8 cellular contexts compared by ENCODE assay signal in the genomic region with DNA sequence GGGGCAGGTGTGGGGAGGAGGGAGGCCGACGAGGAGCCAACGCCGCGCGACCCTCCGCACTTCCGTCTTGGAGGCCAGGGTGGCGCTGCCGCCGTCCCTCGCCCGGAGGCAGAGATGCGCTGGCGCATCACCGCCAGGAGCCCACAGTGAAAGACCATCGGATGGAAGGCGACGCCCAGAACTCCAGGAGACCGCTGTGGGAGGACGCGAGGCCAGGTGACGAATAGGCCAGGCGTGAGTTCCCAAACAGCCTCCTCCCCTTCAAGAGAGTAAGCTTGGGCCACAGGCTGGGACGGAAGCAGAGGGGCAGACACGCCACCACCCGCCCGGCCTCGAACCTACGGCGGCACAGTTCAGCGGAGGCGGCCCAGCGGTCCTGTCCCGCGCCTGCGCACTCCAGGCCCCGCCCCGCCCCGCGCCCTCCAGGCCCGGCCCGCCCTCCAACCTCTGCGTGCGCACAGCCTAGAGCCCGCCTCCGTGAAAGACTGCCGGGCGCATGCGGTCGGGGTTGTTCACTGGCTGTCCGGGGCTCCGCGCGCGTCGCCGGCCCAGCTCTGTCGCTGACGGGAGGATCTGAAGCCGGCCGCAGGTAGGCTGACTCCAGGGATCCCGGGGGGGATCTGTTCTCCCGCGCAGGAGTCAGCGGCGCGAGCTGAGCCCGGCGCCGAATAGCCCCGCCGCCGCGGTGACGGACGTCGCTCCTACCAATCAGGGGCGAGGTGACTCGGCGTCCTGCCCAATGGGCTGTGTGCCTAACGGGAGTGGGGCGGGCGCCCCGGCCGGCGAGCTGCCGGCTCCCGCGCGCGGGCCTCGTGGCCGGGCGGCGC. TPM values are rescaled to one million over a fixed set of nuclear protein-coding genes. Genes with fewer than 3 reads are reported as not detected.
DNase-seq lines count a peak whose midpoint lies in the region; ATAC-seq, FAIRE-seq and TF ChIP-seq lines count a peak whose summit lies in the region.

A gene with protein sequence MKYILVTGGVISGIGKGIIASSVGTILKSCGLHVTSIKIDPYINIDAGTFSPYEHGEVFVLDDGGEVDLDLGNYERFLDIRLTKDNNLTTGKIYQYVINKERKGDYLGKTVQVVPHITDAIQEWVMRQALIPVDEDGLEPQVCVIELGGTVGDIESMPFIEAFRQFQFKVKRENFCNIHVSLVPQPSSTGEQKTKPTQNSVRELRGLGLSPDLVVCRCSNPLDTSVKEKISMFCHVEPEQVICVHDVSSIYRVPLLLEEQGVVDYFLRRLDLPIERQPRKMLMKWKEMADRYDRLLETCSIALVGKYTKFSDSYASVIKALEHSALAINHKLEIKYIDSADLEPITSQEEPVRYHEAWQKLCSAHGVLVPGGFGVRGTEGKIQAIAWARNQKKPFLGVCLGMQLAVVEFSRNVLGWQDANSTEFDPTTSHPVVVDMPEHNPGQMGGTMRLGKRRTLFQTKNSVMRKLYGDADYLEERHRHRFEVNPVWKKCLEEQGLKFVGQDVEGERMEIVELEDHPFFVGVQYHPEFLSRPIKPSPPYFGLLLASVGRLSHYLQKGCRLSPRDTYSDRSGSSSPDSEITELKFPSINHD (plus strand): TSS at position 456 of the 827 bp plus-strand sequence. CDS start 3,595 bp downstream, outside the sequence.

- peak within 1 kb of the TSS; percentile 98 for H2AFZ ChIP-seq in parathyroid adenoma

- DNase-seq in GM12891 (ENCODE audit: insufficient read length, low spot score) (peak; percentile 96), NCI-H1417 treated with DMSO at 0.1 percent for 48 hours (lab: John Stamatoyannopoulos, UW) (peak; percentile 61), SW 1271 (lab: John Stamatoyannopoulos, UW) (peak; percentile 66 to 82), Right ventricle myocardium superior (peak; percentile 97), tibial nerve (ENCODE audit: low spot score in 2 of 2) (peak; percentile 92 to 93)
- peak; percentile 94 for DNase-seq in activated naive CD8-positive, alpha-beta T cell treated with anti-CD3 and anti-CD28 coated beads, Interleukin-2, amount 50 U/mL, for 16 hours (ENCODE audit: low read depth, low spot score)

- peak within 1 kb of the TSS; percentile 77 for H3K4me2 ChIP-seq in parathyroid adenoma (ENCODE audit: low read length)

- ATAC-seq in HG02798 (IDR thresholded peaks at IDR 0.05; ENCODE audit: poor library complexity, unreplicated experiment), result peak; percentile 94
- ATAC-seq in Right ventricle myocardium superior (ENCODE audit: poor library complexity), result peak; percentile 97

- peaks cover 6% of the 10 kb centered on the region for H3K4me1 ChIP-seq in parathyroid adenoma
- H3K4me1 ChIP-seq in tibial nerve, result peaks cover 0 to 50% (median 15%) of the 10 kb centered on the region in 4 donors

- H3K9ac ChIP-seq in parathyroid adenoma, result no peak within 1 kb of the TSS

- peak; percentile 61; the same call in 1 of the 2 replicates for TF ChIP-seq POLR2A in GM12891 (IDR thresholded peaks at IDR 0.05; ENCODE audit: low read depth, low read length)
- peak; percentile 59 to 68 for TF ChIP-seq POLR2A in tibial nerve (IDR thresholded peaks at IDR 0.05)

- FAIRE-seq in GM12891 (lab: Jason Lieb, UNC), result peak; percentile 93

- TF ChIP-seq EP300 in tibial nerve (IDR thresholded peaks at IDR 0.05), result peak in 1 of 2 donors; percentile 84

- intact Hi-C loops in Right ventricle myocardium superior (cut with DNase I), result no loop called here

- H3K27me3 ChIP-seq in parathyroid adenoma (ENCODE audit: control insufficient read depth, insufficient read depth, low read length) (no peaks in the 10 kb centered on the region), tibial nerve (no peaks in the 10 kb centered on the region)

- H3K9me3 ChIP-seq in parathyroid adenoma (ENCODE audit: control insufficient read depth, low read length), result no peaks in the 10 kb centered on the region
- no peaks in the 10 kb centered on the region for H3K9me3 ChIP-seq in tibial nerve

- TF ChIP-seq CTCF in parathyroid adenoma (IDR thresholded peaks at IDR 0.05), result no peak
- no peak for TF ChIP-seq CTCF in tibial nerve (IDR thresholded peaks at IDR 0.05)

- peak within 1 kb of the TSS; percentile 85 for H3K27ac ChIP-seq in parathyroid adenoma
- H3K27ac ChIP-seq in tibial nerve, result peak within 1 kb of the TSS; percentile 73 to 96 (median 93)

- H3K4me3 ChIP-seq in parathyroid adenoma (ENCODE audit: low read depth, low read length) (peak within 1 kb of the TSS; percentile 80), tibial nerve (peak within 1 kb of the TSS; percentile 42 to 90 (median 82))

- H3K36me3 ChIP-seq in parathyroid adenoma (ENCODE audit: control insufficient read depth, insufficient read depth, low read length) (no peaks in the 10 kb centered on the region), tibial nerve (peaks cover 0 to 5% (median 0%) of the 10 kb centered on the region in 3 donors)

- 0 to 3% methylated on average over 35 to 92 of the region's 96 CpGs for WGBS in tibial nerve, 2 donors

- H3K79me2 ChIP-seq in parathyroid adenoma, result no peaks in the 10 kb centered on the region

TF ChIP-seq in GM12891, 5 proteins besides CTCF, POLR2A, EP300 and RAD21:
- peak; percentile 30; the same call in 1 of the 2 replicates for TF ChIP-seq SPI1 (IDR thresholded peaks at IDR 0.05; ENCODE audit: low read depth, low read length)
- peak; percentile 78 for TF ChIP-seq POLR2AphosphoS5 (IDR thresholded peaks at IDR 0.05; ENCODE audit: low read depth, low read length)
- TF ChIP-seq PAX5 (IDR thresholded peaks at IDR 0.05; ENCODE audit: insufficient read depth, low read length, severe bottlenecking), result no peak
- TF ChIP-seq TAF1 (IDR thresholded peaks at IDR 0.05; ENCODE audit: low read depth, low read length), result peak; percentile 55; the same call in 1 of the 2 replicates
- no peak for TF ChIP-seq POU2F2 (IDR thresholded peaks at IDR 0.05; ENCODE audit: low read depth, low read length)

RNA-seq across cellular contexts. Expression of the gene that starts here (rescaled TPM):
- 33.7 TPM for polyA plus RNA-seq in GM12891 (2012; ENCODE audit: low read depth, missing spikeins)
- total RNA-seq in Right ventricle myocardium superior, result 7.2 TPM
- 10 to 100 TPM; 29.8 to 46.3 (median 35.8) TPM for total RNA-seq in tibial nerve

Comparison
In these comparisons a context has a peak if more than half of its experiments do, and no peak if none do; other contexts are left out.
1. Peak in every context shown above with its lines: DNase-seq, ATAC-seq, H3K4me3 ChIP-seq and H3K27ac ChIP-seq.